In genomic region chr6:43492673-43493072, GRCh38 we compare ENCODE assay signal across 1 cellular context.
TF ChIP-seq lines count a peak whose summit lies in the region.

No MANE protein-coding gene starts in this region.

TF ChIP-seq in HepG2, 621 proteins besides CTCF, POLR2A, EP300 and RAD21:
- TF ChIP-seq TBX2 (CRISPR knock-in tag; IDR thresholded peaks at IDR 0.05; ENCODE audit: borderline replicate concordance) = 0 out of 2 replicates have a peak, but pooled peaks have one; percentile 25
- no peak for TF ChIP-seq HOXD1 (CRISPR knock-in tag; IDR thresholded peaks at IDR 0.05)
- TF ChIP-seq POLR2G (IDR thresholded peaks at IDR 0.05; ENCODE audit: low read depth, low read length) = 0 out of 2 replicates have a peak, but pooled peaks have one; percentile 11
- no peak for TF ChIP-seq ZNF282 (IDR thresholded peaks at IDR 0.05; ENCODE audit: partially characterized antibody)
- 0 out of 2 replicates have a peak, but pooled peaks have one; percentile 9 for TF ChIP-seq HES4 (CRISPR knock-in tag; IDR thresholded peaks at IDR 0.05; ENCODE audit: borderline replicate concordance)
- peak; percentile 26; the same call in 1 of the 2 replicates for TF ChIP-seq ZNF747 (CRISPR knock-in tag; IDR thresholded peaks at IDR 0.05; ENCODE audit: borderline replicate concordance)
- TF ChIP-seq, protein P1, sequence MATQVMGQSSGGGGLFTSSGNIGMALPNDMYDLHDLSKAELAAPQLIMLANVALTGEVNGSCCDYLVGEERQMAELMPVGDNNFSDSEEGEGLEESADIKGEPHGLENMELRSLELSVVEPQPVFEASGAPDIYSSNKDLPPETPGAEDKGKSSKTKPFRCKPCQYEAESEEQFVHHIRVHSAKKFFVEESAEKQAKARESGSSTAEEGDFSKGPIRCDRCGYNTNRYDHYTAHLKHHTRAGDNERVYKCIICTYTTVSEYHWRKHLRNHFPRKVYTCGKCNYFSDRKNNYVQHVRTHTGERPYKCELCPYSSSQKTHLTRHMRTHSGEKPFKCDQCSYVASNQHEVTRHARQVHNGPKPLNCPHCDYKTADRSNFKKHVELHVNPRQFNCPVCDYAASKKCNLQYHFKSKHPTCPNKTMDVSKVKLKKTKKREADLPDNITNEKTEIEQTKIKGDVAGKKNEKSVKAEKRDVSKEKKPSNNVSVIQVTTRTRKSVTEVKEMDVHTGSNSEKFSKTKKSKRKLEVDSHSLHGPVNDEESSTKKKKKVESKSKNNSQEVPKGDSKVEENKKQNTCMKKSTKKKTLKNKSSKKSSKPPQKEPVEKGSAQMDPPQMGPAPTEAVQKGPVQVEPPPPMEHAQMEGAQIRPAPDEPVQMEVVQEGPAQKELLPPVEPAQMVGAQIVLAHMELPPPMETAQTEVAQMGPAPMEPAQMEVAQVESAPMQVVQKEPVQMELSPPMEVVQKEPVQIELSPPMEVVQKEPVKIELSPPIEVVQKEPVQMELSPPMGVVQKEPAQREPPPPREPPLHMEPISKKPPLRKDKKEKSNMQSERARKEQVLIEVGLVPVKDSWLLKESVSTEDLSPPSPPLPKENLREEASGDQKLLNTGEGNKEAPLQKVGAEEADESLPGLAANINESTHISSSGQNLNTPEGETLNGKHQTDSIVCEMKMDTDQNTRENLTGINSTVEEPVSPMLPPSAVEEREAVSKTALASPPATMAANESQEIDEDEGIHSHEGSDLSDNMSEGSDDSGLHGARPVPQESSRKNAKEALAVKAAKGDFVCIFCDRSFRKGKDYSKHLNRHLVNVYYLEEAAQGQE (IDR thresholded peaks at IDR 0.05; ENCODE audit: borderline replicate concordance in 1 of 2, low read depth in 1 of 2, low read length in 2 of 2) = peak in 1 of 2 experiments; percentile 69; a peak in 2 of 4 replicates
- TF ChIP-seq ZNF674 (CRISPR knock-in tag; IDR thresholded peaks at IDR 0.05; ENCODE audit: low read depth) = peak; percentile 68; the same call in 1 of the 2 replicates
- peak; percentile 50 for TF ChIP-seq ZNF687 (CRISPR knock-in tag; IDR thresholded peaks at IDR 0.05)
- no peak for TF ChIP-seq LCORL (IDR thresholded peaks at IDR 0.05)
- no peak for TF ChIP-seq LCORL (CRISPR knock-in tag; IDR thresholded peaks at IDR 0.05)
